Comparison of ENCODE assay signal across 1 cellular context in the genomic region with DNA sequence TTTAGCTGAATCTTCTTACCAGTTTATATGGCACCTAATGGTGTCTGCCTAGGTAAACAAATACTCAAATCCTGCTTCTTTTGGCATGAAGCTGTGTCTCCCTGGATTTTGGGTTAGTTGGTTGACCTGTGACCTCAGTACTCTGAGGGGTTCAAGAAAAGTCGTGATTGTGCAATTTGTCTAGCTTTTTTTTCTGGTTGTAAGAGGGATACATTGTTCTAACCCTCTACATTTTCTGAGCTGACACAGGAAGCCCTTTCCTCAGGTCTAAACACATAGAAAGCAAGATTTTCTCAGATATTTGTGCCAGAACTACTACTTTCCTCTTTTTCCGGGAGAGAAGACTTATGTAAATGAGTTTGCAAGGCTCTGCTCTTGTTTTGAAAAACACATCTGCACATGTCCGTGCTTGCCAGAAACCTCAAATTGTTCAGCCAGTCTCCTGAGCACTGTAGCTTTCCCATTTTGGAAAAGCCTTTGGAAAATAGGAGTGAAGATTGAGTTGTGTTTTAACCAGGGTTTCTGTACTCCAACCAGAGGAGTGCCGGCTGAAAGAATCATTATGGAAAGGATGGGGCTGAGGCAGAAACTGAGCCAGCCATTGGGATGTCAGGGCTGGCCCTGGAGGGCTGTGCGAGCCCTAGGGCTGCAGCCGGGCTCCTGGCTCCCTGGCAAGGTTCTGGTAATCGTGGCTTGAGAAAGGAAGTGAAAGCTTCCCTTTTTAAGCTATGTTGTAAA.
TF ChIP-seq lines count a peak whose summit lies in the region.

No MANE protein-coding gene starts in this region.

TF ChIP-seq in HepG2, 621 proteins besides CTCF, POLR2A, EP300 and RAD21:
- TF ChIP-seq, protein P1, sequence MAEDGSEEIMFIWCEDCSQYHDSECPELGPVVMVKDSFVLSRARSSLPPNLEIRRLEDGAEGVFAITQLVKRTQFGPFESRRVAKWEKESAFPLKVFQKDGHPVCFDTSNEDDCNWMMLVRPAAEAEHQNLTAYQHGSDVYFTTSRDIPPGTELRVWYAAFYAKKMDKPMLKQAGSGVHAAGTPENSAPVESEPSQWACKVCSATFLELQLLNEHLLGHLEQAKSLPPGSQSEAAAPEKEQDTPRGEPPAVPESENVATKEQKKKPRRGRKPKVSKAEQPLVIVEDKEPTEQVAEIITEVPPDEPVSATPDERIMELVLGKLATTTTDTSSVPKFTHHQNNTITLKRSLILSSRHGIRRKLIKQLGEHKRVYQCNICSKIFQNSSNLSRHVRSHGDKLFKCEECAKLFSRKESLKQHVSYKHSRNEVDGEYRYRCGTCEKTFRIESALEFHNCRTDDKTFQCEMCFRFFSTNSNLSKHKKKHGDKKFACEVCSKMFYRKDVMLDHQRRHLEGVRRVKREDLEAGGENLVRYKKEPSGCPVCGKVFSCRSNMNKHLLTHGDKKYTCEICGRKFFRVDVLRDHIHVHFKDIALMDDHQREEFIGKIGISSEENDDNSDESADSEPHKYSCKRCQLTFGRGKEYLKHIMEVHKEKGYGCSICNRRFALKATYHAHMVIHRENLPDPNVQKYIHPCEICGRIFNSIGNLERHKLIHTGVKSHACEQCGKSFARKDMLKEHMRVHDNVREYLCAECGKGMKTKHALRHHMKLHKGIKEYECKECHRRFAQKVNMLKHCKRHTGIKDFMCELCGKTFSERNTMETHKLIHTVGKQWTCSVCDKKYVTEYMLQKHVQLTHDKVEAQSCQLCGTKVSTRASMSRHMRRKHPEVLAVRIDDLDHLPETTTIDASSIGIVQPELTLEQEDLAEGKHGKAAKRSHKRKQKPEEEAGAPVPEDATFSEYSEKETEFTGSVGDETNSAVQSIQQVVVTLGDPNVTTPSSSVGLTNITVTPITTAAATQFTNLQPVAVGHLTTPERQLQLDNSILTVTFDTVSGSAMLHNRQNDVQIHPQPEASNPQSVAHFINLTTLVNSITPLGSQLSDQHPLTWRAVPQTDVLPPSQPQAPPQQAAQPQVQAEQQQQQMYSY (CRISPR knock-in tag; IDR thresholded peaks at IDR 0.05): no peak
- TF ChIP-seq EEA1 (CRISPR knock-in tag; IDR thresholded peaks at IDR 0.05; ENCODE audit: borderline replicate concordance) (no peak), HNRNPH1 (optimal IDR thresholded peaks at IDR 0.05; ENCODE audit: low read depth, low read length) (no peak), ZFP1 (CRISPR knock-in tag; IDR thresholded peaks at IDR 0.05) (no peak), ZBTB3 (CRISPR knock-in tag; IDR thresholded peaks at IDR 0.05; ENCODE audit: borderline replicate concordance, low read depth) (no peak), FOSL1 (CRISPR knock-in tag; IDR thresholded peaks at IDR 0.05; ENCODE audit: borderline replicate concordance) (no peak), ZNF121 (CRISPR knock-in tag; IDR thresholded peaks at IDR 0.05) (no peak), POLR2AphosphoS5 (IDR thresholded peaks at IDR 0.05; ENCODE audit: low read depth, low read length) (no peak), ISL2 (CRISPR knock-in tag; IDR thresholded peaks at IDR 0.05) (no peak), ZNF24 (IDR thresholded peaks at IDR 0.05) (no peak), ZSCAN30 (CRISPR knock-in tag; IDR thresholded peaks at IDR 0.05) (no peak)
- TF ChIP-seq, protein P2, sequence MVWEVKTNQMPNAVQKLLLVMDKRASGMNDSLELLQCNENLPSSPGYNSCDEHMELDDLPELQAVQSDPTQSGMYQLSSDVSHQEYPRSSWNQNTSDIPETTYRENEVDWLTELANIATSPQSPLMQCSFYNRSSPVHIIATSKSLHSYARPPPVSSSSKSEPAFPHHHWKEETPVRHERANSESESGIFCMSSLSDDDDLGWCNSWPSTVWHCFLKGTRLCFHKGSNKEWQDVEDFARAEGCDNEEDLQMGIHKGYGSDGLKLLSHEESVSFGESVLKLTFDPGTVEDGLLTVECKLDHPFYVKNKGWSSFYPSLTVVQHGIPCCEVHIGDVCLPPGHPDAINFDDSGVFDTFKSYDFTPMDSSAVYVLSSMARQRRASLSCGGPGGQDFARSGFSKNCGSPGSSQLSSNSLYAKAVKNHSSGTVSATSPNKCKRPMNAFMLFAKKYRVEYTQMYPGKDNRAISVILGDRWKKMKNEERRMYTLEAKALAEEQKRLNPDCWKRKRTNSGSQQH (CRISPR knock-in tag; IDR thresholded peaks at IDR 0.05; ENCODE audit: low read depth): no peak
- TF ChIP-seq, protein P3, sequence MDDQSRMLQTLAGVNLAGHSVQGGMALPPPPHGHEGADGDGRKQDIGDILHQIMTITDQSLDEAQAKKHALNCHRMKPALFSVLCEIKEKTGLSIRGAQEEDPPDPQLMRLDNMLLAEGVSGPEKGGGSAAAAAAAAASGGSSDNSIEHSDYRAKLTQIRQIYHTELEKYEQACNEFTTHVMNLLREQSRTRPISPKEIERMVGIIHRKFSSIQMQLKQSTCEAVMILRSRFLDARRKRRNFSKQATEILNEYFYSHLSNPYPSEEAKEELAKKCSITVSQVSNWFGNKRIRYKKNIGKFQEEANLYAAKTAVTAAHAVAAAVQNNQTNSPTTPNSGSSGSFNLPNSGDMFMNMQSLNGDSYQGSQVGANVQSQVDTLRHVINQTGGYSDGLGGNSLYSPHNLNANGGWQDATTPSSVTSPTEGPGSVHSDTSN (CRISPR knock-in tag; IDR thresholded peaks at IDR 0.05; ENCODE audit: borderline replicate concordance): no peak
- TF ChIP-seq, protein P4, sequence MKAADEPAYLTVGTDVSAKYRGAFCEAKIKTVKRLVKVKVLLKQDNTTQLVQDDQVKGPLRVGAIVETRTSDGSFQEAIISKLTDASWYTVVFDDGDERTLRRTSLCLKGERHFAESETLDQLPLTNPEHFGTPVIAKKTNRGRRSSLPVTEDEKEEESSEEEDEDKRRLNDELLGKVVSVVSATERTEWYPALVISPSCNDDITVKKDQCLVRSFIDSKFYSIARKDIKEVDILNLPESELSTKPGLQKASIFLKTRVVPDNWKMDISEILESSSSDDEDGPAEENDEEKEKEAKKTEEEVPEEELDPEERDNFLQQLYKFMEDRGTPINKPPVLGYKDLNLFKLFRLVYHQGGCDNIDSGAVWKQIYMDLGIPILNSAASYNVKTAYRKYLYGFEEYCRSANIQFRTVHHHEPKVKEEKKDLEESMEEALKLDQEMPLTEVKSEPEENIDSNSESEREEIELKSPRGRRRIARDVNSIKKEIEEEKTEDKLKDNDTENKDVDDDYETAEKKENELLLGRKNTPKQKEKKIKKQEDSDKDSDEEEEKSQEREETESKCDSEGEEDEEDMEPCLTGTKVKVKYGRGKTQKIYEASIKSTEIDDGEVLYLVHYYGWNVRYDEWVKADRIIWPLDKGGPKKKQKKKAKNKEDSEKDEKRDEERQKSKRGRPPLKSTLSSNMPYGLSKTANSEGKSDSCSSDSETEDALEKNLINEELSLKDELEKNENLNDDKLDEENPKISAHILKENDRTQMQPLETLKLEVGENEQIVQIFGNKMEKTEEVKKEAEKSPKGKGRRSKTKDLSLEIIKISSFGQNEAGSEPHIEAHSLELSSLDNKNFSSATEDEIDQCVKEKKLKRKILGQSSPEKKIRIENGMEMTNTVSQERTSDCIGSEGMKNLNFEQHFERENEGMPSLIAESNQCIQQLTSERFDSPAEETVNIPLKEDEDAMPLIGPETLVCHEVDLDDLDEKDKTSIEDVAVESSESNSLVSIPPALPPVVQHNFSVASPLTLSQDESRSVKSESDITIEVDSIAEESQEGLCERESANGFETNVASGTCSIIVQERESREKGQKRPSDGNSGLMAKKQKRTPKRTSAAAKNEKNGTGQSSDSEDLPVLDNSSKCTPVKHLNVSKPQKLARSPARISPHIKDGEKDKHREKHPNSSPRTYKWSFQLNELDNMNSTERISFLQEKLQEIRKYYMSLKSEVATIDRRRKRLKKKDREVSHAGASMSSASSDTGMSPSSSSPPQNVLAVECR (CRISPR knock-in tag; IDR thresholded peaks at IDR 0.05; ENCODE audit: borderline replicate concordance): no peak
- TF ChIP-seq, protein P5, sequence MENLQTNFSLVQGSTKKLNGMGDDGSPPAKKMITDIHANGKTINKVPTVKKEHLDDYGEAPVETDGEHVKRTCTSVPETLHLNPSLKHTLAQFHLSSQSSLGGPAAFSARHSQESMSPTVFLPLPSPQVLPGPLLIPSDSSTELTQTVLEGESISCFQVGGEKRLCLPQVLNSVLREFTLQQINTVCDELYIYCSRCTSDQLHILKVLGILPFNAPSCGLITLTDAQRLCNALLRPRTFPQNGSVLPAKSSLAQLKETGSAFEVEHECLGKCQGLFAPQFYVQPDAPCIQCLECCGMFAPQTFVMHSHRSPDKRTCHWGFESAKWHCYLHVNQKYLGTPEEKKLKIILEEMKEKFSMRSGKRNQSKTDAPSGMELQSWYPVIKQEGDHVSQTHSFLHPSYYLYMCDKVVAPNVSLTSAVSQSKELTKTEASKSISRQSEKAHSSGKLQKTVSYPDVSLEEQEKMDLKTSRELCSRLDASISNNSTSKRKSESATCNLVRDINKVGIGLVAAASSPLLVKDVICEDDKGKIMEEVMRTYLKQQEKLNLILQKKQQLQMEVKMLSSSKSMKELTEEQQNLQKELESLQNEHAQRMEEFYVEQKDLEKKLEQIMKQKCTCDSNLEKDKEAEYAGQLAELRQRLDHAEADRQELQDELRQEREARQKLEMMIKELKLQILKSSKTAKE (CRISPR knock-in tag; IDR thresholded peaks at IDR 0.05; ENCODE audit: borderline replicate concordance): no peak
